Comparison of ENCODE assay signal across 30 cellular contexts in genomic region chr10:119878524-119878923, GRCh38.
"Had no signal": no experiment of that assay in that cellular context is flagged by ENCODE, and none has a peak within 500 bp of the region (broad histone marks: within the 10 kb centered on the region; RNA-seq: fewer than 3 reads in every experiment).

No MANE protein-coding gene starts in this region.

- FAIRE-seq: astrocyte, bronchial epithelial cell, endometrium, endothelial cell of umbilical vein, frontal cortex had no signal

- H3K27me3 ChIP-seq: brain microvascular endothelial cell, dorsolateral prefrontal cortex had no signal

- H3K36me3 Mint-ChIP-seq: activated naive CD4-positive, alpha-beta T cell treated with anti-CD3 and anti-CD28 coated beads, Interleukin-2, amount 10 ng/mL, durations not matched to agents 7 days and 5 days; activated naive CD8-positive, alpha-beta T cell treated with anti-CD3 and anti-CD28 coated beads, Interleukin-2, amount 10 ng/mL, durations not matched to agents 7 days and 5 days had no signal

- H3K4me3 Mint-ChIP-seq: activated CD8-positive, alpha-beta T cell treated with anti-CD3 and anti-CD28 coated beads for 36 hours; activated naive CD4-positive, alpha-beta T cell treated with anti-CD3 and anti-CD28 coated beads, Interleukin-2, amount 10 ng/mL, durations not matched to agents 7 days and 5 days; activated naive CD8-positive, alpha-beta T cell treated with anti-CD3 and anti-CD28 coated beads, Interleukin-2, amount 10 ng/mL, durations not matched to agents 7 days and 5 days; central memory CD8-positive, alpha-beta T cell; dendritic cell treated with granulocyte-macrophage colony-stimulating factor and Interleukin-4, amounts not matched to agents 40 ng/mL and 50 ng/mL, for 4 days had no signal

- H3K27ac ChIP-seq: brain microvascular endothelial cell, coronary artery, dorsolateral prefrontal cortex, epithelial cell of prostate had no signal

- H3K9me3 Mint-ChIP-seq: activated CD8-positive, alpha-beta T cell treated with anti-CD3 and anti-CD28 coated beads for 36 hours; activated naive CD4-positive, alpha-beta T cell treated with anti-CD3 and anti-CD28 coated beads, Interleukin-2, amount 10 ng/mL, durations not matched to agents 7 days and 5 days; activated naive CD4-positive, alpha-beta T cell treated with anti-CD3 and anti-CD28 coated beads, Interleukin-2, amount 50 U/mL, for 72 hours; activated naive CD8-positive, alpha-beta T cell treated with anti-CD3 and anti-CD28 coated beads, Interleukin-2, amount 10 ng/mL, durations not matched to agents 7 days and 5 days; central memory CD8-positive, alpha-beta T cell; dendritic cell treated with granulocyte-macrophage colony-stimulating factor and Interleukin-4, amounts not matched to agents 40 ng/mL and 50 ng/mL, for 4 days had no signal

- H3K27me3 Mint-ChIP-seq: activated CD8-positive, alpha-beta T cell treated with anti-CD3 and anti-CD28 coated beads for 36 hours; central memory CD8-positive, alpha-beta T cell; dendritic cell treated with granulocyte-macrophage colony-stimulating factor and Interleukin-4, amounts not matched to agents 40 ng/mL and 50 ng/mL, for 4 days had no signal

- H3K4me3 ChIP-seq: coronary artery, dorsolateral prefrontal cortex had no signal

- H3K36me3 ChIP-seq: brain microvascular endothelial cell had no signal

- DNase-seq: activated CD4-positive, alpha-beta T cell treated with anti-CD3 and anti-CD28 coated beads for 48 hours; activated CD4-positive, alpha-beta T cell treated with anti-CD3 and anti-CD28 coated beads, Interleukin-2, amount 50 U/mL, for 1 hour; activated CD4-positive, alpha-beta T cell treated with anti-CD3 and anti-CD28 coated beads, Interleukin-2, amount 50 U/mL, for 48 hours; activated CD4-positive, CD25-positive, alpha-beta regulatory T cell; activated CD4-positive, CD25-positive, alpha-beta regulatory T cell treated with anti-CD3 and anti-CD28 coated beads, Interleukin-2, amount 50 U/mL, for 72 hours; activated CD8-positive, alpha-beta memory T cell treated with anti-CD3 and anti-CD28 coated beads for 24 hours; activated CD8-positive, alpha-beta T cell treated with anti-CD3 and anti-CD28 coated beads for 36 hours; activated gamma-delta T cell; activated naive CD4-positive, alpha-beta T cell; activated naive CD4-positive, alpha-beta T cell treated with anti-CD3 and anti-CD28 coated beads, Interleukin-2, amount 10 ng/mL, durations not matched to agents 7 days and 5 days; activated naive CD8-positive, alpha-beta T cell treated with anti-CD3 and anti-CD28 coated beads, Interleukin-2, amount 10 ng/mL, durations not matched to agents 7 days and 5 days; activated T-cell treated with anti-CD3 and anti-CD28 coated beads, Interleukin-2, amount 50 U/mL, for 1 hour; activated T-cell treated with anti-CD3 and anti-CD28 coated beads, Interleukin-2, amount 50 U/mL, for 48 hours; amniotic stem cell; anterior cingulate cortex; brain microvascular endothelial cell; dorsolateral prefrontal cortex; effector CD4-positive, alpha-beta T cell; head of caudate nucleus; T-helper 1 cell had no signal

- ATAC-seq: activated CD8-positive, alpha-beta T cell treated with anti-CD3 and anti-CD28 coated beads for 36 hours; activated naive CD4-positive, alpha-beta T cell treated with anti-CD3 and anti-CD28 coated beads, Interleukin-2, amount 50 U/mL, for 72 hours had no signal

- H3K27ac Mint-ChIP-seq: activated CD8-positive, alpha-beta T cell treated with anti-CD3 and anti-CD28 coated beads for 36 hours; activated naive CD4-positive, alpha-beta T cell treated with anti-CD3 and anti-CD28 coated beads, Interleukin-2, amount 10 ng/mL, durations not matched to agents 7 days and 5 days; activated naive CD4-positive, alpha-beta T cell treated with anti-CD3 and anti-CD28 coated beads, Interleukin-2, amount 50 U/mL, for 72 hours; activated naive CD8-positive, alpha-beta T cell treated with anti-CD3 and anti-CD28 coated beads, Interleukin-2, amount 10 ng/mL, durations not matched to agents 7 days and 5 days; dendritic cell treated with granulocyte-macrophage colony-stimulating factor and Interleukin-4, amounts not matched to agents 40 ng/mL and 50 ng/mL, for 4 days had no signal
